In the genomic region with DNA sequence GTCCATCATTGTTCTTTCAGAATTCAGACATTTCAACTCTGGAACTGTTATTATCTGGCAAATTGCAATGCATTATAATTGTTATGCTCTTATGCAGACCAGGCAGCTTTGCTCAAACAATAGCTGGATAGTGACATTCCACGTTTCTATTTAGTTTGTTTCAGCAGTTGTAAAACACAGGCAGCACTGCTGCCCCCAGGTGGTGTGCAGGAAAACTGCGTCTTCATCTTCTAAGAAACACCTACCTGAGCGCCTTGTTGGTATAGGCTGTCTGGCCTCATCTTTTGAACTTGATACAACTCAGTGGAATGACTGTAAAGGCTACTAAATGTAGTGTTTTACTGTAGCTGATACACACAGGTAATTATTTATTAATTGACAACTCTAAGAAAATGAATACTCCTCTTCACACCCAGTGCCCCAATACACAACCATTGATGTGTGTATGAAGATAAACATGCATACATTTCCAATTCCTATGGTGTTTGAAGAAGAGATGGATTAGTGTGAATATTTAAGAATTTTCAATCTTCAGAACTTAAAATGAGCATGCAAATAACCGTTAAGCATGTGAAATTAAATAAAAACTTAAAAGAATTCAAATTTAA, we compare ENCODE assay signal across 8 cellular contexts.
DNase-seq lines count a peak whose midpoint lies in the region; ATAC-seq, FAIRE-seq and TF ChIP-seq lines count a peak whose summit lies in the region.

No MANE protein-coding gene starts in this region.

- H3K4me2 ChIP-seq in A549 = no peak overlapping the region

- H3K27ac ChIP-seq in A549 (no peak overlapping the region), iPS DF 6.9 (ENCODE audit: low read length) (no peak overlapping the region), spleen (no peak overlapping the region)
- H3K27ac ChIP-seq in naive thymus-derived CD4-positive, alpha-beta T cell (ENCODE audit: low read depth, low read length) = no peak overlapping the region

- H3K36me3 Mint-ChIP-seq in naive thymus-derived CD4-positive, alpha-beta T cell = no peaks in the 10 kb centered on the region

- TF ChIP-seq RAD21 in A549 (conservative IDR thresholded peaks at IDR 0.05 in 1 of 2, IDR thresholded peaks at IDR 0.05 in 1 of 2) = peak; percentile 28 to 41; a peak in 2 of 5 replicates

- WGBS in A549 (ENCODE audit: missing lambda C conversion rate) = 3% methylated on average over 4 of the region's 4 CpGs
- no CpG with 5 or more reads among the region's 4 CpGs for WGBS in iPS DF 6.9 (ENCODE audit: insufficient coverage, insufficient read length)
- 35 to 67% (median 53%) methylated on average over 4 of the region's 4 CpGs for WGBS in spleen, 5 donors

- DNase-seq in A549 (ENCODE audit: low read depth in 1 of 2, low spot score in 1 of 2) (peak; percentile 21 to 44), Daoy (ENCODE audit: low read depth) (peak; percentile 34), RPMI7951 (ENCODE audit: low read depth) (peak; percentile 10), iPS DF 6.9 (ENCODE audit: low read depth, low spot score) (peak; percentile 31), pons (ENCODE audit: low spot score) (no peak), cerebellum (ENCODE audit: low spot score) (no peak), spleen (no peak)
- DNase-seq in naive thymus-derived CD4-positive, alpha-beta T cell = no peak

- FAIRE-seq in A549 (lab: Jason Lieb, UNC) = no peak

- H3K27me3 ChIP-seq in iPS DF 6.9 (ENCODE audit: control insufficient read depth, insufficient read depth, low read length) = no peaks in the 10 kb centered on the region
- H3K27me3 ChIP-seq in naive thymus-derived CD4-positive, alpha-beta T cell (ENCODE audit: control insufficient read depth in 2 of 2, insufficient read depth in 2 of 2, low read length in 2 of 2) = no peaks in the 10 kb centered on the region
- H3K27me3 ChIP-seq in spleen (replicated peaks in 1 of 7) = peaks cover 0 to 3% (median 0%) of the 10 kb centered on the region in 7 donors

- H3K27me3 Mint-ChIP-seq in naive thymus-derived CD4-positive, alpha-beta T cell = peaks cover 0 to 8% (median 6%) of the 10 kb centered on the region in 5 donors

- H3K4me3 Mint-ChIP-seq in naive thymus-derived CD4-positive, alpha-beta T cell = no peak overlapping the region

- H3K4me1 Mint-ChIP-seq in naive thymus-derived CD4-positive, alpha-beta T cell = no peaks in the 10 kb centered on the region

- no peak overlapping the region for H3K27ac Mint-ChIP-seq in naive thymus-derived CD4-positive, alpha-beta T cell

- H3K4me1 ChIP-seq in A549 = no peaks in the 10 kb centered on the region
- no peaks in the 10 kb centered on the region for H3K4me1 ChIP-seq in iPS DF 6.9 (ENCODE audit: control insufficient read depth, insufficient read depth, low read length)
- H3K4me1 ChIP-seq in naive thymus-derived CD4-positive, alpha-beta T cell (ENCODE audit: control insufficient read depth in 2 of 2, insufficient read depth in 2 of 2, low read length in 2 of 2) = no peaks in the 10 kb centered on the region
- H3K4me1 ChIP-seq in spleen = peaks cover 0 to 4% (median 0%) of the 10 kb centered on the region in 6 donors

- H3K9me3 ChIP-seq in A549 (no peaks in the 10 kb centered on the region), iPS DF 6.9 (ENCODE audit: control insufficient read depth, insufficient read depth, low read length) (no peaks in the 10 kb centered on the region), spleen (no peaks in the 10 kb centered on the region)
- H3K9me3 ChIP-seq in naive thymus-derived CD4-positive, alpha-beta T cell (ENCODE audit: control insufficient read depth in 2 of 3, low read length in 3 of 3) = no peaks in the 10 kb centered on the region

- intact Hi-C loops in naive thymus-derived CD4-positive, alpha-beta T cell (cut with micrococcal nuclease) = no loop called here
- intact Hi-C loops in spleen (cut with DNase I; ENCODE audit: low total_unique reads) = no loop called here

- H3K4me3 ChIP-seq in A549 = no peak overlapping the region
- H3K4me3 ChIP-seq in iPS DF 6.9 (ENCODE audit: low read length) = no peak overlapping the region
- no peak overlapping the region for H3K4me3 ChIP-seq in naive thymus-derived CD4-positive, alpha-beta T cell (ENCODE audit: low read length)
- no peak overlapping the region for H3K4me3 ChIP-seq in spleen

- ATAC-seq in A549 = peak; percentile 58 to 65; a peak in 3 of 6 replicates
- ATAC-seq in naive thymus-derived CD4-positive, alpha-beta T cell = no peak

- H3K36me3 ChIP-seq in iPS DF 6.9 (ENCODE audit: control insufficient read depth, insufficient read depth, low read length) (no peaks in the 10 kb centered on the region), spleen (no peaks in the 10 kb centered on the region)
- no peaks in the 10 kb centered on the region for H3K36me3 ChIP-seq in naive thymus-derived CD4-positive, alpha-beta T cell (ENCODE audit: control insufficient read depth in 2 of 3, insufficient read depth in 3 of 3, low read length in 3 of 3)

- CTCF ChIA-PET in A549 (lab: Yijun Ruan, JAX) = interaction anchor here (0.8 to 4.2 kb wide), 6 partner anchors 10 to 467 kb away, joined by 3 to 30 read pairs (median 5); no protein-coding TSS in a partner anchor
- CTCF ChIA-PET in naive thymus-derived CD4-positive, alpha-beta T cell (lab: Charles Lee) = interaction anchor here (1.3 to 1.8 kb wide), 2 partner anchors 10 to 15 kb away, joined by 9 to 10 read pairs; no protein-coding TSS in a partner anchor

- TF ChIP-seq CTCF in A549 (IDR thresholded peaks at IDR 0.05) (peak; percentile 60), spleen (IDR thresholded peaks at IDR 0.05 in 8 of 11, conservative IDR thresholded peaks at IDR 0.05 in 3 of 11) (peak in 5 of 11 experiments; percentile 34 to 51 (median 37))

- no peak for TF ChIP-seq POLR2A in A549 (IDR thresholded peaks at IDR 0.05; ENCODE audit: low read length)
- TF ChIP-seq POLR2A in spleen (IDR thresholded peaks at IDR 0.05) = no peak

- TF ChIP-seq EP300 in A549 (IDR thresholded peaks at IDR 0.05) = no peak

- no peaks in the 10 kb centered on the region for H3K9me3 Mint-ChIP-seq in naive thymus-derived CD4-positive, alpha-beta T cell

- POLR2A ChIA-PET in A549 (lab: Yijun Ruan, JAX) = no interaction called here
- POLR2A ChIA-PET in naive thymus-derived CD4-positive, alpha-beta T cell (lab: Charles Lee) = no interaction called here

TF ChIP-seq in A549, 52 proteins besides CTCF, POLR2A, EP300 and RAD21:
- TF ChIP-seq PHF8 (IDR thresholded peaks at IDR 0.05; ENCODE audit: borderline replicate concordance, low read depth) (no peak), EHMT2 (IDR thresholded peaks at IDR 0.05; ENCODE audit: low read depth) (no peak), SMC3 (IDR thresholded peaks at IDR 0.05) (peak; percentile 40; the same call in 2 of the 3 replicates), CEBPB (IDR thresholded peaks at IDR 0.05) (no peak), KDM1A (IDR thresholded peaks at IDR 0.05; ENCODE audit: low read depth) (no peak)

Comparison
In these comparisons a context has a peak if more than half of its experiments do, and no peak if none do; other contexts are left out.
1. DNase-seq: peak in A549 (2 of 2), Daoy (single experiment), RPMI7951 (single experiment) and iPS DF 6.9 (single experiment); none in pons (single experiment), cerebellum (single experiment), naive thymus-derived CD4-positive, alpha-beta T cell (0 of 9) and spleen (single experiment).